Comparison of ENCODE assay signal across 19 cellular contexts in the genomic region with DNA sequence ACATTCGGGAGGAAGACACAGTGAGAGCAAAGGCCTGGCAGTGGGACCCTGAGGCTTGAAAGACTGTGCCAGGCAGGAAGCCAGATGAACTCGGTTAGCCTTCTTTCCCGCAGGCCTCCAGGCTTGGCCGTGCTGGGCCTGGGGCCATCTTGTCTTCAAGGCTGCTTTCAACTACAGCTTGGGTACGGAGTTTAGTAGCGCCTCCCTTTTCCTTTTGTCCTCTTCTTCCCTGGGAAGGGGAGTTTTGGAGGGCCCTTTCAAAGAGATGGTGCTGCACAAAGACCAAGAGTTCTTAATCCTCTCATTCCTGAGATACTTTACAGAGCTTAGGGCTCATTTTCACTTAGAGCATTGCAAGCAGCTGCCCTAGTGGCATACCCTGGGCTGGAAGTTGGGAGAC.
DNase-seq lines count a peak whose midpoint lies in the region; ATAC-seq and TF ChIP-seq lines count a peak whose summit lies in the region.
"Had no signal": no experiment of that assay in that cellular context is flagged by ENCODE, and none has a peak within 500 bp of the region (broad histone marks: within the 10 kb centered on the region; RNA-seq: fewer than 3 reads in every experiment).

No MANE protein-coding gene starts in this region.

- H3K4me1 ChIP-seq in IMR-90 (ENCODE audit: control insufficient read depth, insufficient read depth, low read length) (peaks cover 22% of the 10 kb centered on the region), mesenchymal stem cell (ENCODE audit: control insufficient read depth, insufficient read depth, low read depth, low read length) (peaks cover 25% of the 10 kb centered on the region), spleen (peaks cover 0 to 21% (median 14%) of the 10 kb centered on the region in 6 donors)
- H3K4me1 ChIP-seq: BE2C had no signal

- H3K4ac ChIP-seq in IMR-90 (ENCODE audit: low read depth, low read length) (peak overlapping the region; percentile 97), mesenchymal stem cell (ENCODE audit: low read depth in 1 of 2, low read length in 2 of 2) (peak overlapping the region; percentile 41 to 88)

- H4K20me1 ChIP-seq in IMR-90 (ENCODE audit: insufficient read depth, low read length) = no peaks in the 10 kb centered on the region

- peak overlapping the region; percentile 84 for H2BK12ac ChIP-seq in mesenchymal stem cell (ENCODE audit: low read length in 2 of 2)

- H3K4me2 ChIP-seq in IMR-90 (ENCODE audit: low read depth, low read length) (no peak overlapping the region), mesenchymal stem cell (ENCODE audit: low read length, poor library complexity, severe bottlenecking) (no peak overlapping the region)

- no peak for TF ChIP-seq POLR2A in IMR-90 (IDR thresholded peaks at IDR 0.05; ENCODE audit: low read depth, low read length)
- no peak for TF ChIP-seq POLR2A in spleen (IDR thresholded peaks at IDR 0.05)

- H3K4me3 ChIP-seq in IMR-90 (ENCODE audit: insufficient read depth, low read depth, low read length) (no peak overlapping the region), mesenchymal stem cell (ENCODE audit: insufficient read depth in 1 of 2, low read depth in 1 of 2, low read length in 2 of 2) (no peak overlapping the region), spleen (no peak overlapping the region)
- H3K4me3 ChIP-seq: body of pancreas, thyroid gland had no signal

- in situ Hi-C loops in IMR-90 (cut with MboI; ENCODE audit: low sequenced_read_pairs) = no loop called here

- no peak for TF ChIP-seq CTCF in IMR-90 (conservative IDR thresholded peaks at IDR 0.05; ENCODE audit: low read depth, low read length)
- no peak for TF ChIP-seq CTCF in spleen (IDR thresholded peaks at IDR 0.05 in 8 of 11, conservative IDR thresholded peaks at IDR 0.05 in 3 of 11)

- H3K56ac ChIP-seq in IMR-90 (ENCODE audit: extremely low read depth, insufficient read depth, low read length) = peak overlapping the region; percentile 5; the same call in 1 of the 2 replicates

- no peaks in the 10 kb centered on the region for H3K79me1 ChIP-seq in IMR-90 (ENCODE audit: low read depth in 1 of 2, low read length in 2 of 2)
- no peaks in the 10 kb centered on the region for H3K79me1 ChIP-seq in mesenchymal stem cell (replicated peaks; ENCODE audit: low read length, poor library complexity, severe bottlenecking)

- H4K8ac ChIP-seq in IMR-90 (ENCODE audit: low read depth in 2 of 2, low read length in 2 of 2) (peak overlapping the region; percentile 71 to 90; a peak in 3 of 4 replicates), mesenchymal stem cell (ENCODE audit: low read length) (no peak overlapping the region)

- DNase-seq in IMR-90 = no peak
- peak; percentile 58 for DNase-seq in astrocyte of the hippocampus (ENCODE audit: low read depth, low spot score)
- no peak for DNase-seq in mesenchymal stem cell
- DNase-seq in spleen = peak; percentile 54
- no peak for DNase-seq in NCI-H82 treated with DMSO at 0.1 percent for 48 hours (lab: John Stamatoyannopoulos, UW; ENCODE audit: unreplicated experiment)
- no peak for DNase-seq in activated T-cell treated with anti-CD3 and anti-CD28 coated beads, Interleukin-2, amount 50 U/mL, for 1 hour
- DNase-seq: activated effector memory CD4-positive, alpha-beta T cell treated with anti-CD3 and anti-CD28 coated beads, Interleukin-2, amount 50 U/mL, for 16 hours; BE2C; body of pancreas; DND-41; effector memory CD8-positive, alpha-beta T cell; HFFc6; MV-4-11; NCI-H2227 treated with DMSO at 0.1 percent for 48 hours; stimulated activated CD4-positive, alpha-beta T cell treated with anti-CD3 and anti-CD28 coated beads, Interleukin-1b, Interleukin-23, amount 100 ng/mL, for 48 hours; thyroid gland had no signal

- no peaks in the 10 kb centered on the region for H3K36me3 ChIP-seq in IMR-90 (ENCODE audit: control insufficient read depth, insufficient read depth, low read length)
- no peaks in the 10 kb centered on the region for H3K36me3 ChIP-seq in mesenchymal stem cell (ENCODE audit: control insufficient read depth in 1 of 2, insufficient read depth in 2 of 2, low read depth in 1 of 2, low read length in 2 of 2)
- no peaks in the 10 kb centered on the region for H3K36me3 ChIP-seq in spleen
- H3K36me3 ChIP-seq: BE2C, thyroid gland had no signal

- H2AK5ac ChIP-seq in IMR-90 (ENCODE audit: low read depth, low read length) = peak overlapping the region; percentile 99
- H2AK5ac ChIP-seq in mesenchymal stem cell (ENCODE audit: low read length, severe bottlenecking) = peak overlapping the region; percentile 97

- peak overlapping the region; percentile 7; the same call in 1 of the 2 replicates for H3K23ac ChIP-seq in IMR-90 (ENCODE audit: low read depth, low read length)
- no peak overlapping the region for H3K23ac ChIP-seq in mesenchymal stem cell (ENCODE audit: low read length in 2 of 2)

- H3K27ac ChIP-seq in IMR-90 (ENCODE audit: insufficient read depth, low read length) (peak overlapping the region; percentile 85), mesenchymal stem cell (ENCODE audit: low read length, poor library complexity, severe bottlenecking) (no peak overlapping the region), spleen (no peak overlapping the region)
- H3K27ac ChIP-seq: body of pancreas, thyroid gland, VCaP had no signal

- peak overlapping the region; percentile 93 for H2BK15ac ChIP-seq in IMR-90 (ENCODE audit: low read depth, low read length)
- H2BK15ac ChIP-seq in mesenchymal stem cell (ENCODE audit: low read depth, poor library complexity, severe bottlenecking) = peak overlapping the region; percentile 90

- H3K9me3 ChIP-seq in IMR-90 (ENCODE audit: control insufficient read depth, insufficient read depth, low read length) (no peaks in the 10 kb centered on the region), mesenchymal stem cell (ENCODE audit: control insufficient read depth, low read length) (no peaks in the 10 kb centered on the region), spleen (no peaks in the 10 kb centered on the region)
- H3K9me3 ChIP-seq: BE2C, body of pancreas, thyroid gland had no signal

- H4K91ac ChIP-seq in IMR-90 (ENCODE audit: insufficient read depth, low read depth, low read length) (peak overlapping the region; percentile 98), mesenchymal stem cell (ENCODE audit: low read length) (peak overlapping the region; percentile 48)

- intact Hi-C loops in IMR-90 (cut with micrococcal nuclease) = loop anchor here (2.0 kb wide), 1 partner anchor 96 kb away; no protein-coding TSS in a partner anchor
- intact Hi-C loops in spleen (cut with DNase I; ENCODE audit: low total_unique reads) = no loop called here

- H2BK5ac ChIP-seq in IMR-90 (ENCODE audit: low read depth, low read length, poor library complexity, severe bottlenecking) (peak overlapping the region; percentile 88), mesenchymal stem cell (ENCODE audit: low read depth, low read length, poor library complexity, severe bottlenecking) (peak overlapping the region; percentile 3)

- H4K5ac ChIP-seq in IMR-90 (ENCODE audit: low read depth, low read length) = peak overlapping the region; percentile 56

- H2BK20ac ChIP-seq in IMR-90 (ENCODE audit: low read depth, low read length) = peak overlapping the region; percentile 99

- 91% methylated on average over 1 of the region's 6 CpGs; no CpG with 5 or more reads in 1 of the 2 experiments for WGBS in IMR-90 (ENCODE audit: extremely low coverage in 2 of 2, insufficient read length in 1 of 2), 2 experiments
- 94% methylated on average over 4 of the region's 6 CpGs for WGBS in mesenchymal stem cell
- 74 to 93% (median 82%) methylated on average over 6 of the region's 6 CpGs for WGBS in spleen, 5 donors

- peak overlapping the region; percentile 77 for H2AK9ac ChIP-seq in IMR-90 (replicated peaks; ENCODE audit: low read depth, low read length, poor library complexity)

- peaks cover 12% of the 10 kb centered on the region for H3K9me1 ChIP-seq in IMR-90 (ENCODE audit: insufficient read depth, low read length)

- BruUV-seq in IMR-90 (replicated peaks; lab: Mats Ljungman, UMichigan) = no TSS peak

- H3K27me3 ChIP-seq in IMR-90 (ENCODE audit: control insufficient read depth, insufficient read depth, low read length) (peaks cover 25% of the 10 kb centered on the region), mesenchymal stem cell (ENCODE audit: control insufficient read depth in 1 of 2, insufficient read depth in 1 of 2, low read length in 2 of 2) (peaks cover 27 to 78% of the 10 kb centered on the region in 2 experiments), spleen (replicated peaks in 1 of 7) (peaks cover 0 to 4% (median 0%) of the 10 kb centered on the region in 7 donors)
- H3K27me3 ChIP-seq: BE2C, body of pancreas, thyroid gland had no signal

- dilution Hi-C loops in IMR-90 (cut with HindIII; ENCODE audit: low sequenced_read_pairs, unreplicated experiment) = no loop called here

- CTCF ChIA-PET in IMR-90 (lab: Yijun Ruan, JAX) = interaction anchor here (1.8 kb wide), 1 partner anchor 12 kb away, joined by 6 read pairs; no protein-coding TSS in a partner anchor

- TF ChIP-seq RAD21 in IMR-90 (IDR thresholded peaks at IDR 0.05; ENCODE audit: low read length) = no peak

- H2BK120ac ChIP-seq in IMR-90 (ENCODE audit: low read depth, low read length) = peak overlapping the region; percentile 99
- H2BK120ac ChIP-seq in mesenchymal stem cell (ENCODE audit: low read depth, low read length) = peak overlapping the region; percentile 55

- H3K9ac ChIP-seq in IMR-90 (ENCODE audit: low read depth, low read length) = peak overlapping the region; percentile 13; the same call in 1 of the 2 replicates
- no peak overlapping the region for H3K9ac ChIP-seq in mesenchymal stem cell (ENCODE audit: low read length)

- POLR2A ChIA-PET in IMR-90 (lab: Charles Lee; ENCODE audit: unreplicated experiment) = no interaction called here

- H2AFZ ChIP-seq in IMR-90 (replicated peaks; ENCODE audit: low read length, poor library complexity) (peak overlapping the region; percentile 1), mesenchymal stem cell (ENCODE audit: low read depth, low read length) (no peak overlapping the region)

- H3K18ac ChIP-seq in IMR-90 (ENCODE audit: low read depth, low read length) = peak overlapping the region; percentile 65
- peak overlapping the region; percentile 23 to 65 for H3K18ac ChIP-seq in mesenchymal stem cell (ENCODE audit: low read depth in 1 of 2, low read length in 2 of 2)

- ATAC-seq in IMR-90 (ENCODE audit: low read depth) (no peak), GM19328 (IDR thresholded peaks at IDR 0.05; ENCODE audit: unreplicated experiment) (no peak), HG03457 (IDR thresholded peaks at IDR 0.05; ENCODE audit: unreplicated experiment) (no peak)
- ATAC-seq: body of pancreas had no signal

- H3K14ac ChIP-seq in IMR-90 (replicated peaks; ENCODE audit: low read depth, low read length) = peak overlapping the region; percentile 93
- no peak overlapping the region for H3K14ac ChIP-seq in mesenchymal stem cell (ENCODE audit: low read length in 2 of 2)

TF ChIP-seq in IMR-90, 13 proteins besides CTCF, POLR2A, EP300 and RAD21 (continues in another document):
- TF ChIP-seq NFE2L2 (IDR thresholded peaks at IDR 0.05; ENCODE audit: low read depth, low read length) = no peak

Comparison
In these comparisons a context has a peak if more than half of its experiments do, and no peak if none do; other contexts are left out.
1. DNase-seq: peak in astrocyte of the hippocampus (single experiment) and spleen (single experiment); none in IMR-90 (single experiment), mesenchymal stem cell (single experiment), NCI-H82 treated with DMSO at 0.1 percent for 48 hours (single experiment) and activated T-cell treated with anti-CD3 and anti-CD28 coated beads, Interleukin-2, amount 50 U/mL, for 1 hour (single experiment).